Comparison of ENCODE assay signal across 8 cellular contexts in the genomic region with DNA sequence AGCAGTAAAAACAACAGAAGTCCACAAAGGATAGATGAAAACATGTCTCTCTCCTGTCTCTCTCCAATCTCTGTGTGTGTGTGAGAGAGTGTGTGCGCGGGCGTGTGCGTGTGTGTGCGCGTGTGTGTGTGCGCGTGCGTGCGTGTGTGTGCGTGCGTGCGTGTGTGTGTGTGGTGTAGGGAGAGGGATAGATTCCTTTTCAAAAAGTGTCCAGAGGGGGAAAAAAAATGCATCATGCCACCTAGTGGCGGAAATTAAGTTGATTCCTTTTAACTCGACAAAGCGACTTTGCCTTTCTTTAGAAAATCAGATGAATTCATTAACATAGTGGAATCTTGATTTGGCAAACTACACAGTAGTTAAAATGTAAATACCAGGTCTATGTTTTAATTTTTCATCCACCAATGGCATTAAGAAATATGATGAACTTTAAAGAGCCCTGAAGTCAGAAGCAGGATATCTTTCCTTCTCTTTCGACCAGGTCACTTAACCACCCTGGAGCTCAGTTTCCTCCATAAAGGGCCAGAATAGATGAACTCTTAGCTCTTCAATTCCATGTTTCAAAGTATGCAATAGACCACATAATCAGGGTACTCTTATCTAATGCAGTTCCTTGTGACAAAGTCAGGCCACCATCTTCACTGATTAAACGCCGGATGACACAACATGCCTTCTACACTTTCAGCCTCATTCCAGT.
A peak's percentile ranks its signal among the peaks of the same experiment; 100 is the strongest.
DNase-seq lines count a peak whose midpoint lies in the region; ATAC-seq and TF ChIP-seq lines count a peak whose summit lies in the region.

No MANE protein-coding gene starts in this region.

- no peak for TF ChIP-seq POLR2A in transverse colon (IDR thresholded peaks at IDR 0.05)

- ATAC-seq in esophagus mucosa = no peak

- TF ChIP-seq EP300 in transverse colon (IDR thresholded peaks at IDR 0.05; ENCODE audit: low read depth) = no peak

- H3K27ac ChIP-seq in AG04450 (ENCODE audit: low read depth, low read length) (no peak overlapping the region), SJCRH30 (no peak overlapping the region), transverse colon (peak overlapping the region; percentile 18 to 66 (median 47))

- H3K4me1 ChIP-seq in SJCRH30 = no peaks in the 10 kb centered on the region
- H3K4me1 ChIP-seq in endocrine pancreas (ENCODE audit: control insufficient read depth, insufficient read depth, low read length) = peaks cover 5% of the 10 kb centered on the region
- H3K4me1 ChIP-seq in transverse colon = peaks cover 0 to 9% (median 3%) of the 10 kb centered on the region in 4 donors

- TF ChIP-seq CTCF in AG04450 (IDR thresholded peaks at IDR 0.05; ENCODE audit: low read depth, low read length) (peak; percentile 55), GM12872 (IDR thresholded peaks at IDR 0.05; ENCODE audit: insufficient read depth, low read depth, low read length) (peak; percentile 58), transverse colon (IDR thresholded peaks at IDR 0.05) (peak; percentile 54 to 70 (median 55))

- no peak overlapping the region for H3K9ac ChIP-seq in endocrine pancreas (ENCODE audit: control insufficient read depth, insufficient read depth, low read length)

- 15 to 16% methylated on average over 14 to 19 of the region's 19 CpGs for WGBS in transverse colon (ENCODE audit: low coverage in 1 of 2), 2 donors

- CTCF ChIA-PET in AG04450 (lab: Charles Lee) = interaction anchor here (0.6 to 2.1 kb wide), 21 partner anchors 10 to 830 kb away, joined by 3 to 31 read pairs (median 5); no protein-coding TSS in a partner anchor

- H3K9me3 ChIP-seq in AG04450 (ENCODE audit: control insufficient read depth, insufficient read depth, low read length) (no peaks in the 10 kb centered on the region), SJCRH30 (replicated peaks) (no peaks in the 10 kb centered on the region), endocrine pancreas (ENCODE audit: control insufficient read depth, low read length) (no peaks in the 10 kb centered on the region), transverse colon (no peaks in the 10 kb centered on the region)

- DNase-seq in AG04450 (ENCODE audit: low read depth, low spot score) (peak; percentile 27), LHCN-M2 (ENCODE audit: low read depth) (peak; percentile 84), SJCRH30 (peak; percentile 32 to 62), medulla oblongata (ENCODE audit: extremely low spot score) (peak; percentile 75), transverse colon (no peak)

- H3K4me3 ChIP-seq in AG04450 (ENCODE audit: low read depth, low read length) (peak overlapping the region; percentile 56), SJCRH30 (peak overlapping the region; percentile 49), endocrine pancreas (ENCODE audit: control insufficient read depth, insufficient read depth, low read length) (peak overlapping the region; percentile 89), transverse colon (peak overlapping the region in 3 of 4 donors; percentile 4 to 28 (median 13))

- in situ Hi-C loops in transverse colon (cut with MboI; ENCODE audit: low pct_ligation_motif_present in 1 of 4, low pct_unique_long_range_greater_than_20kb in 1 of 4, low sequenced_read_pairs in 3 of 4) = no loop called here

- POLR2A ChIA-PET in AG04450 (lab: Yijun Ruan, JAX) = no interaction called here

- intact Hi-C loops in transverse colon (cut with DNase I; ENCODE audit: low total_unique reads) = no loop called here

- H3K27me3 ChIP-seq in AG04450 (ENCODE audit: control insufficient read depth, insufficient read depth, low read length) (no peaks in the 10 kb centered on the region), SJCRH30 (no peaks in the 10 kb centered on the region), endocrine pancreas (ENCODE audit: control insufficient read depth, insufficient read depth, low read length) (peaks cover 2% of the 10 kb centered on the region), transverse colon (peaks cover 4% of the 10 kb centered on the region)

- no peaks in the 10 kb centered on the region for H3K36me3 ChIP-seq in SJCRH30
- no peaks in the 10 kb centered on the region for H3K36me3 ChIP-seq in endocrine pancreas (ENCODE audit: control insufficient read depth, insufficient read depth, low read length)
- H3K36me3 ChIP-seq in transverse colon = no peaks in the 10 kb centered on the region

Comparison
In these comparisons a context has a peak if more than half of its experiments do, and no peak if none do; other contexts are left out.
1. H3K27ac ChIP-seq: peak in transverse colon (4 of 4); none in AG04450 (single experiment) and SJCRH30 (single experiment).
2. H3K4me3 ChIP-seq: peak in every context shown above with its lines; median percentile 89 in endocrine pancreas; 56 in AG04450; 49 in SJCRH30; 13 in transverse colon.
3. Peak in every context shown above with its lines, with median percentiles within 50 percentile points of each other: CTCF ChIP-seq.